8 cellular contexts compared by ENCODE assay signal in genomic region chr9:112020680-112021596, GRCh38.
DNase-seq lines count a peak whose midpoint lies in the region; ATAC-seq, FAIRE-seq and TF ChIP-seq lines count a peak whose summit lies in the region.

No MANE protein-coding gene starts in this region.

- H3K4me3 ChIP-seq in astrocyte (ENCODE audit: insufficient read depth, low read depth, low read length) (no peak overlapping the region), H7 (ENCODE audit: insufficient read depth, low read depth, low read length) (no peak overlapping the region)

- H3K27ac ChIP-seq in astrocyte (ENCODE audit: low read depth, low read length), result peak overlapping the region; percentile 17

- peak overlapping the region; percentile 24 for H3K4me2 ChIP-seq in astrocyte (ENCODE audit: low read length)

- H3K27me3 Mint-ChIP-seq in astrocyte (ENCODE audit: low read depth, unreplicated experiment), result no peaks in the 10 kb centered on the region
- H3K27me3 Mint-ChIP-seq in progenitor cell of endocrine pancreas, result no peaks in the 10 kb centered on the region
- peaks cover 0 to 13% (median 7%) of the 10 kb centered on the region in 3 donors for H3K27me3 Mint-ChIP-seq in immature natural killer cell (ENCODE audit: low read depth in 3 of 3)

- H3K27ac Mint-ChIP-seq in astrocyte (ENCODE audit: unreplicated experiment) (peak overlapping the region; percentile 68), progenitor cell of endocrine pancreas (peak overlapping the region; percentile 91), immature natural killer cell (no peak overlapping the region)

- H3K4me3 Mint-ChIP-seq in astrocyte (ENCODE audit: unreplicated experiment) (no peak overlapping the region), progenitor cell of endocrine pancreas (ENCODE audit: low read depth) (peak overlapping the region; percentile 28), immature natural killer cell (no peak overlapping the region)

- TF ChIP-seq CTCF in astrocyte (IDR thresholded peaks at IDR 0.05; ENCODE audit: insufficient read depth, low read depth, low read length) (no peak), progenitor cell of endocrine pancreas (IDR thresholded peaks at IDR 0.05; ENCODE audit: unreplicated experiment) (no peak)

- H3K9me3 ChIP-seq in astrocyte (ENCODE audit: insufficient read depth, low read depth, low read length), result no peaks in the 10 kb centered on the region

- H3K79me2 ChIP-seq in astrocyte (ENCODE audit: insufficient read depth, low read length), result no peaks in the 10 kb centered on the region

- DNase-seq in astrocyte (ENCODE audit: low read depth) (peak; percentile 73), progenitor cell of endocrine pancreas (ENCODE audit: low spot score, unreplicated experiment) (no peak), H7 (no peak), immature natural killer cell (no peak)
- no peak for DNase-seq in stimulated activated CD4-positive, alpha-beta T cell treated with anti-CD3 and anti-CD28 coated beads, Interleukin-1b, Interleukin-23, amount 100 ng/mL, for 48 hours
- DNase-seq in activated CD8-positive, alpha-beta memory T cell treated with anti-CD3 and anti-CD28 coated beads, Interleukin-2, amount 50 U/mL, for 4 hours, result no peak

- H3K9me3 Mint-ChIP-seq in astrocyte (ENCODE audit: unreplicated experiment) (no peaks in the 10 kb centered on the region), progenitor cell of endocrine pancreas (ENCODE audit: low read depth) (peaks cover 4% of the 10 kb centered on the region), immature natural killer cell (peaks cover 0 to 2% (median 0%) of the 10 kb centered on the region in 6 donors)

- H3K36me3 ChIP-seq in astrocyte (ENCODE audit: insufficient read depth, low read length) (no peaks in the 10 kb centered on the region), H7 (replicated peaks; ENCODE audit: control insufficient read depth, insufficient read depth, low read length) (no peaks in the 10 kb centered on the region)

- H3K4me1 Mint-ChIP-seq in astrocyte (ENCODE audit: low read depth, unreplicated experiment) (peaks cover 22% of the 10 kb centered on the region), progenitor cell of endocrine pancreas (ENCODE audit: low read depth) (peaks cover 23% of the 10 kb centered on the region), immature natural killer cell (no peaks in the 10 kb centered on the region)

- H3K9ac ChIP-seq in astrocyte (ENCODE audit: low read length), result no peak overlapping the region

- no peak overlapping the region for H2AFZ ChIP-seq in astrocyte (ENCODE audit: low read depth, low read length)

- ATAC-seq in GM19025 (IDR thresholded peaks at IDR 0.05; ENCODE audit: low read depth, unreplicated experiment) (peak; percentile 64), HG03103 (IDR thresholded peaks at IDR 0.05; ENCODE audit: low read depth, unreplicated experiment) (peak; percentile 45)

- no peak for FAIRE-seq in astrocyte (lab: Jason Lieb, UNC)

- H3K27me3 ChIP-seq in astrocyte (ENCODE audit: insufficient read depth, low read length) (no peaks in the 10 kb centered on the region), H7 (ENCODE audit: control insufficient read depth, insufficient read depth, low read length) (no peaks in the 10 kb centered on the region)

- H3K36me3 Mint-ChIP-seq in astrocyte (ENCODE audit: low read depth, unreplicated experiment), result no peaks in the 10 kb centered on the region
- no peaks in the 10 kb centered on the region for H3K36me3 Mint-ChIP-seq in progenitor cell of endocrine pancreas (ENCODE audit: insufficient read depth)
- peaks cover 0 to 4% (median 3%) of the 10 kb centered on the region in 3 donors for H3K36me3 Mint-ChIP-seq in immature natural killer cell

- no peaks in the 10 kb centered on the region for H4K20me1 ChIP-seq in astrocyte (ENCODE audit: insufficient read depth, low read length)

- peaks cover 6% of the 10 kb centered on the region for H3K4me1 ChIP-seq in astrocyte (ENCODE audit: insufficient read depth, low read length)

Comparison
In these comparisons a context has a peak if more than half of its experiments do, and no peak if none do; other contexts are left out.
1. H3K27ac Mint-ChIP-seq: peak in astrocyte (single experiment) and progenitor cell of endocrine pancreas (single experiment); none in immature natural killer cell (0 of 6).